ENCODE assay signal across 22 cellular contexts in genomic region chr5:39774597-39774996, GRCh38.
"Had no signal": no experiment of that assay in that cellular context is flagged by ENCODE, and none has a peak within 500 bp of the region (broad histone marks: within the 10 kb centered on the region; RNA-seq: fewer than 3 reads in every experiment).

No MANE protein-coding gene starts in this region.

- H3K27ac Mint-ChIP-seq: activated B cell treated with CpG ODN at 0.5 μM for 24 hours; activated CD4-positive, alpha-beta memory T cell treated with anti-CD3 and anti-CD28 coated beads for 36 hours; activated naive CD8-positive, alpha-beta T cell treated with anti-CD3 and anti-CD28 coated beads for 36 hours; immature natural killer cell; mesothelial cell of epicardium; natural killer cell; stimulated activated naive CD8-positive, alpha-beta T cell treated with anti-CD3 and anti-CD28 coated beads, Interleukin-15, Interleukin-2, amounts not matched to agents 100 ng/mL and 50 ng/mL, for 24 hours; T-helper 17 cell had no signal

- H3K27ac ChIP-seq: epithelial cell of prostate, pancreas, psoas muscle, right atrium auricular region, thyroid gland, upper lobe of right lung had no signal

- DNase-seq: activated B cell treated with CpG ODN at 0.5 μM for 24 hours; activated CD4-positive, alpha-beta memory T cell treated with anti-CD3 and anti-CD28 coated beads for 36 hours; activated CD4-positive, alpha-beta T cell treated with anti-CD3 and anti-CD28 coated beads for 4 hours; activated naive CD4-positive, alpha-beta T cell treated with Interleukin-2 at 50 U/mL for 16 hours; activated naive CD8-positive, alpha-beta T cell treated with anti-CD3 and anti-CD28 coated beads for 36 hours; activated T-cell treated with anti-CD3 and anti-CD28 coated beads, Interleukin-2, amount 50 U/mL, for 48 hours; cerebellar nuclear complex; cortex of kidney; immature natural killer cell; natural killer cell; pancreas; psoas muscle; stimulated activated CD4-positive, alpha-beta T cell treated with anti-CD3 and anti-CD28 coated beads, Interleukin-1b, Interleukin-23, amount 100 ng/mL, for 48 hours; substantia nigra; T-helper 17 cell; thyroid gland; upper lobe of right lung had no signal

- H3K9me3 ChIP-seq: pancreas, psoas muscle, right atrium auricular region, thyroid gland, upper lobe of right lung had no signal

- H3K4me1 Mint-ChIP-seq: activated B cell treated with CpG ODN at 0.5 μM for 24 hours; activated naive CD8-positive, alpha-beta T cell treated with anti-CD3 and anti-CD28 coated beads for 36 hours; immature natural killer cell; natural killer cell had no signal

- H3K36me3 Mint-ChIP-seq: activated CD4-positive, alpha-beta memory T cell treated with anti-CD3 and anti-CD28 coated beads for 36 hours; activated naive CD8-positive, alpha-beta T cell treated with anti-CD3 and anti-CD28 coated beads for 36 hours; immature natural killer cell; natural killer cell had no signal

- H3K27me3 ChIP-seq: pancreas, right atrium auricular region, thyroid gland, upper lobe of right lung had no signal

- H3K4me3 Mint-ChIP-seq: activated B cell treated with CpG ODN at 0.5 μM for 24 hours; activated CD4-positive, alpha-beta memory T cell treated with anti-CD3 and anti-CD28 coated beads for 36 hours; activated naive CD8-positive, alpha-beta T cell treated with anti-CD3 and anti-CD28 coated beads for 36 hours; immature natural killer cell; mesothelial cell of epicardium; natural killer cell; stimulated activated naive CD8-positive, alpha-beta T cell treated with anti-CD3 and anti-CD28 coated beads, Interleukin-15, Interleukin-2, amounts not matched to agents 100 ng/mL and 50 ng/mL, for 24 hours; T-helper 17 cell had no signal

- H3K4me3 ChIP-seq: pancreas, psoas muscle, right atrium auricular region, thyroid gland, upper lobe of right lung had no signal

- H3K4me1 ChIP-seq: pancreas, psoas muscle, right atrium auricular region, thyroid gland, upper lobe of right lung had no signal

- ATAC-seq: left lobe of liver, natural killer cell, pancreas, psoas muscle, T-helper 17 cell, upper lobe of right lung had no signal

- H3K36me3 ChIP-seq: pancreas, right atrium auricular region, thyroid gland, upper lobe of right lung had no signal

- H3K9me3 Mint-ChIP-seq: activated B cell treated with CpG ODN at 0.5 μM for 24 hours; activated CD4-positive, alpha-beta memory T cell treated with anti-CD3 and anti-CD28 coated beads for 36 hours; natural killer cell; stimulated activated naive CD8-positive, alpha-beta T cell treated with anti-CD3 and anti-CD28 coated beads, Interleukin-15, Interleukin-2, amounts not matched to agents 100 ng/mL and 50 ng/mL, for 24 hours had no signal
